ENCODE assay signal across 24 cellular contexts in the genomic region with DNA sequence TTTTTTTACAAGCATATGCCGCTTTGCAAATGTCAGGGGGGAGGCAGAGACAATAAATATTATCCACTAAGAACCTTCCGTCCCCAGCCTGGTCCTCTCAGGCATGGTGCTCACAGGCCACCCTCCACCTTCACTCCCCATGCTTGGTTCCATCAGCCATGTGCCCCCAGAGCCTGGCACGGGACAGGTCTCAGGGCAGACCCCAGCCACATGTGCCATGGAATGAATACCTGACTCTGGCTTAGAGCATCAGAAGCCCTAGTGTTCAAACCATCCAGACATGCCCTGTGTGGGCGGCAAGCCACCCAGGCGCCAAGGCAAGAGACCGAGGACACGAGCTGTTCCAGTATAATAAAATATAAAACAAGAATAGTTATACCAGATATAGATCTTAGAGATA.
"Had no signal": no experiment of that assay in that cellular context is flagged by ENCODE, and none has a peak within 500 bp of the region (broad histone marks: within the 10 kb centered on the region; RNA-seq: fewer than 3 reads in every experiment).

No MANE protein-coding gene starts in this region.

- H3K27me3 ChIP-seq: brain microvascular endothelial cell, left lung, ovary, transverse colon, uterus had no signal

- H3K27ac ChIP-seq: brain microvascular endothelial cell, left lung, ovary, transverse colon, uterus had no signal

- ATAC-seq: effector memory CD8-positive, alpha-beta T cell; left lung had no signal

- DNase-seq: activated CD4-positive, alpha-beta T cell treated with anti-CD3 and anti-CD28 coated beads for 48 hours; activated CD4-positive, alpha-beta T cell treated with anti-CD3 and anti-CD28 coated beads, Interleukin-2, amount 50 U/mL, for 48 hours; activated CD8-positive, alpha-beta memory T cell treated with anti-CD3 and anti-CD28 coated beads for 24 hours; activated effector memory CD4-positive, alpha-beta T cell treated with anti-CD3 and anti-CD28 coated beads, Interleukin-2, amount 50 U/mL, for 16 hours; activated naive CD4-positive, alpha-beta T cell treated with anti-CD3 and anti-CD28 coated beads for 36 hours; activated naive CD8-positive, alpha-beta T cell treated with anti-CD3 and anti-CD28 coated beads for 36 hours; activated T-cell treated with anti-CD3 and anti-CD28 coated beads, Interleukin-2, amount 50 U/mL, for 1 hour; amniotic stem cell; brain microvascular endothelial cell; caudate nucleus; cortex of kidney; effector memory CD8-positive, alpha-beta T cell; foreskin fibroblast; kidney glomerular epithelial cell; left lung; mammary epithelial cell; naive B cell; nephron progenitor cell; retina; stimulated activated naive CD4-positive, alpha-beta T cell; T-helper 1 cell; transverse colon; uterus had no signal

- H3K9me3 ChIP-seq: left lung, ovary, transverse colon, uterus had no signal

- H3K36me3 ChIP-seq: ovary, uterus had no signal

- H3K4me3 ChIP-seq: left lung, ovary, transverse colon, uterus had no signal
